In genomic region chr1:44810101-44810761, GRCh38 we compare ENCODE assay signal across 8 cellular contexts. TPM values are rescaled to one million over a fixed set of nuclear protein-coding genes. Genes with fewer than 3 reads are reported as not detected.
DNase-seq lines count a peak whose midpoint lies in the region; ATAC-seq and TF ChIP-seq lines count a peak whose summit lies in the region.

No MANE protein-coding gene starts in this region.

- no peaks in the 10 kb centered on the region for H3K9me3 ChIP-seq in esophagus squamous epithelium

- peaks cover 63 to 98% (median 68%) of the 10 kb centered on the region in 3 donors for H3K4me1 ChIP-seq in esophagus squamous epithelium

- peaks cover 8 to 22% (median 12%) of the 10 kb centered on the region in 3 donors for H3K36me3 ChIP-seq in esophagus squamous epithelium

- 26 to 32% methylated on average over 5 to 6 of the region's 12 CpGs for WGBS in esophagus squamous epithelium, 2 donors

- TF ChIP-seq POLR2A in esophagus squamous epithelium (IDR thresholded peaks at IDR 0.05): no peak

- peak overlapping the region; percentile 94 to 99 (median 96) for H3K27ac ChIP-seq in esophagus squamous epithelium

- intact Hi-C loops in activated CD4-positive, alpha-beta T cell treated with anti-CD3 and anti-CD28 coated beads, Interleukin-2, amount 10 ng/mL, durations not matched to agents 24 days and 14 days (cut with micrococcal nuclease): loop anchor here (5.0 kb wide), 2 partner anchors 33 to 877 kb away; partner anchors contain the start of genes GPBP1L1, RPS8 and TMEM69
- intact Hi-C loops in esophagus squamous epithelium (cut with DNase I): no loop called here

- peaks cover 2% of the 10 kb centered on the region for H3K27me3 Mint-ChIP-seq in activated CD4-positive, alpha-beta T cell treated with anti-CD3 and anti-CD28 coated beads, Interleukin-2, amount 10 ng/mL, durations not matched to agents 24 days and 14 days

- no peaks in the 10 kb centered on the region for H3K9me3 Mint-ChIP-seq in activated CD4-positive, alpha-beta T cell treated with anti-CD3 and anti-CD28 coated beads, Interleukin-2, amount 10 ng/mL, durations not matched to agents 24 days and 14 days

- H3K36me3 Mint-ChIP-seq in activated CD4-positive, alpha-beta T cell treated with anti-CD3 and anti-CD28 coated beads, Interleukin-2, amount 10 ng/mL, durations not matched to agents 24 days and 14 days (ENCODE audit: low read depth): peaks cover 68% of the 10 kb centered on the region

- ATAC-seq in GM19463 (IDR thresholded peaks at IDR 0.05; ENCODE audit: unreplicated experiment) (no peak), GM21723 (IDR thresholded peaks at IDR 0.05; ENCODE audit: unreplicated experiment) (no peak)

- no peaks in the 10 kb centered on the region for H3K27me3 ChIP-seq in esophagus squamous epithelium

- H3K27ac Mint-ChIP-seq in activated CD4-positive, alpha-beta T cell treated with anti-CD3 and anti-CD28 coated beads, Interleukin-2, amount 10 ng/mL, durations not matched to agents 24 days and 14 days: peak overlapping the region; percentile 99

- peak overlapping the region; percentile 81 for H3K4me3 Mint-ChIP-seq in activated CD4-positive, alpha-beta T cell treated with anti-CD3 and anti-CD28 coated beads, Interleukin-2, amount 10 ng/mL, durations not matched to agents 24 days and 14 days

- peaks cover 74% of the 10 kb centered on the region for H3K4me1 Mint-ChIP-seq in activated CD4-positive, alpha-beta T cell treated with anti-CD3 and anti-CD28 coated beads, Interleukin-2, amount 10 ng/mL, durations not matched to agents 24 days and 14 days

- DNase-seq in HFF-Myc (ENCODE audit: extremely low read depth, low read depth) (no peak), esophagus squamous epithelium (lab: John Stamatoyannopoulos, UW) (no peak), pons (ENCODE audit: low spot score) (peak; percentile 47), dedifferentiated amniotic fluid mesenchymal stem cell (ENCODE audit: extremely low spot score) (no peak), NCI-H1694 treated with DMSO at 0.1 percent for 48 hours (lab: John Stamatoyannopoulos, UW) (no peak)
- peak; percentile 75 for DNase-seq in activated CD4-positive, alpha-beta T cell treated with anti-CD3 and anti-CD28 coated beads, Interleukin-2, amount 10 ng/mL, durations not matched to agents 24 days and 14 days

- H3K4me3 ChIP-seq in HFF-Myc (replicated peaks; ENCODE audit: low read depth, low read length) (peak overlapping the region; percentile 49; the same call in 1 of the 2 replicates), esophagus squamous epithelium (peak overlapping the region in 1 of 4 donors; percentile 55)

- TF ChIP-seq CTCF in HFF-Myc (IDR thresholded peaks at IDR 0.05; ENCODE audit: low read depth, low read length, missing control alignments) (no peak), esophagus squamous epithelium (IDR thresholded peaks at IDR 0.05) (no peak)

RNA-seq across cellular contexts. Expression of gene BTBD19, which starts 1.9 kb away (rescaled TPM):
- total RNA-seq in activated CD4-positive, alpha-beta T cell treated with anti-CD3 and anti-CD28 coated beads, Interleukin-2, amount 10 ng/mL, durations not matched to agents 24 days and 14 days: 22.2 and 22.7 TPM in 2 replicates
- 1 to 10 TPM in 3 of 4 donors, under 1 TPM in 1; 0.68 to 5.3 (median 4.1) TPM for total RNA-seq in esophagus squamous epithelium

RNA-seq across cellular contexts. Expression of gene DYNLT4, which starts 3.1 kb away (rescaled TPM):
- 0.28 TPM in 1 of 2 replicates, not detected in the other for total RNA-seq in activated CD4-positive, alpha-beta T cell treated with anti-CD3 and anti-CD28 coated beads, Interleukin-2, amount 10 ng/mL, durations not matched to agents 24 days and 14 days
- total RNA-seq in esophagus squamous epithelium: not detected

RNA-seq across cellular contexts. Expression of gene PLK3, which starts 10.1 kb away (rescaled TPM):
- total RNA-seq in activated CD4-positive, alpha-beta T cell treated with anti-CD3 and anti-CD28 coated beads, Interleukin-2, amount 10 ng/mL, durations not matched to agents 24 days and 14 days: 190 and 205 TPM in 2 replicates
- 10 to 100 TPM; 10.3 to 36.2 (median 30.7) TPM for total RNA-seq in esophagus squamous epithelium

RNA-seq across cellular contexts. Expression of gene BEST4, which starts 22.3 kb away (rescaled TPM):
- 0.77 and 0.83 TPM in 2 replicates for total RNA-seq in activated CD4-positive, alpha-beta T cell treated with anti-CD3 and anti-CD28 coated beads, Interleukin-2, amount 10 ng/mL, durations not matched to agents 24 days and 14 days
- under 1 TPM in 1 of 4 donors, not detected in 3; 0.26 TPM for total RNA-seq in esophagus squamous epithelium

RNA-seq across cellular contexts. Expression of gene PTCH2, which starts 32.8 kb away (rescaled TPM):
- total RNA-seq in activated CD4-positive, alpha-beta T cell treated with anti-CD3 and anti-CD28 coated beads, Interleukin-2, amount 10 ng/mL, durations not matched to agents 24 days and 14 days: 0.78 and 1.0 TPM in 2 replicates
- total RNA-seq in esophagus squamous epithelium: under 1 TPM in 2 of 4 donors, not detected in 2; 0.09 to 0.19 TPM

Comparison
In these comparisons a context has a peak if more than half of its experiments do, and no peak if none do; other contexts are left out.
1. DNase-seq: peak in activated CD4-positive, alpha-beta T cell treated with anti-CD3 and anti-CD28 coated beads, Interleukin-2, amount 10 ng/mL, durations not matched to agents 24 days and 14 days (single experiment) and pons (single experiment); none in HFF-Myc (single experiment), esophagus squamous epithelium (single experiment), dedifferentiated amniotic fluid mesenchymal stem cell (single experiment) and NCI-H1694 treated with DMSO at 0.1 percent for 48 hours (single experiment).